Comparison of ENCODE assay signal across 1 cellular context in genomic region chr12:108572166-108572790, GRCh38.
TF ChIP-seq lines count a peak whose summit lies in the region.

No MANE protein-coding gene starts in this region.

TF ChIP-seq in GM12878, 131 proteins besides CTCF, POLR2A, EP300 and RAD21 (continued from another document):
- TF ChIP-seq MLLT1 (IDR thresholded peaks at IDR 0.05) (peak; percentile 96), HDAC6 (IDR thresholded peaks at IDR 0.05; ENCODE audit: unreplicated experiment) (no peak), GATAD2B (conservative IDR thresholded peaks at IDR 0.05; ENCODE audit: low read depth) (0 out of 2 replicates have a peak, but pooled peaks have one; percentile 20), PML (IDR thresholded peaks at IDR 0.05; ENCODE audit: low read length) (no peak), SP1 (IDR thresholded peaks at IDR 0.05; ENCODE audit: low read depth, low read length) (peak; percentile 60), RELA (IDR thresholded peaks at IDR 0.05; ENCODE audit: borderline replicate concordance, partially characterized antibody) (peak; percentile 56), TBL1XR1 (IDR thresholded peaks at IDR 0.05; ENCODE audit: low read depth, low read length) (0 out of 2 replicates have a peak, but pooled peaks have one; percentile 24), NR2F1 (conservative IDR thresholded peaks at IDR 0.05) (peak; percentile 49; the same call in 1 of the 2 replicates), HDGF (IDR thresholded peaks at IDR 0.05) (0 out of 2 replicates have a peak, but pooled peaks have one; percentile 41), ZNF207 (IDR thresholded peaks at IDR 0.05; ENCODE audit: borderline replicate concordance) (no peak), CREB1 (IDR thresholded peaks at IDR 0.05; ENCODE audit: low read depth) (0 out of 2 replicates have a peak, but pooled peaks have one; percentile 23), JUND (IDR thresholded peaks at IDR 0.05; ENCODE audit: low read depth, low read length) (no peak), SMARCA5 (IDR thresholded peaks at IDR 0.05) (peak; percentile 99), E4F1 (IDR thresholded peaks at IDR 0.05; ENCODE audit: borderline replicate concordance, partially characterized antibody) (no peak), MTA2 (IDR thresholded peaks at IDR 0.05; ENCODE audit: low read depth) (peak; percentile 98), E2F8 (IDR thresholded peaks at IDR 0.05; ENCODE audit: low read depth, partially characterized antibody) (peak; percentile 21), POLR2AphosphoS5 (IDR thresholded peaks at IDR 0.05; ENCODE audit: low read length) (peak; percentile 86), CUX1 (IDR thresholded peaks at IDR 0.05; ENCODE audit: insufficient replicate concordance, low read depth, low read length) (peak; percentile 80), KLF5 (IDR thresholded peaks at IDR 0.05; ENCODE audit: partially characterized antibody) (peak; percentile 45), TCF3 (IDR thresholded peaks at IDR 0.05; ENCODE audit: borderline replicate concordance, insufficient read depth, low read depth, low read length) (0 out of 2 replicates have a peak, but pooled peaks have one; percentile 35), ESRRA (IDR thresholded peaks at IDR 0.05; ENCODE audit: low read length) (no peak), ZBTB11 (CRISPR knock-in tag; IDR thresholded peaks at IDR 0.05) (no peak), MEF2A (IDR thresholded peaks at IDR 0.05; ENCODE audit: insufficient read depth, low read depth, low read length) (no peak), NBN (IDR thresholded peaks at IDR 0.05) (peak; percentile 78; the same call in 1 of the 2 replicates), FOXK2 (IDR thresholded peaks at IDR 0.05) (no peak), NR2C1 (IDR thresholded peaks at IDR 0.05) (no peak), JUNB (IDR thresholded peaks at IDR 0.05) (peak; percentile 48)
